Comparison of ENCODE assay signal across 15 cellular contexts in the genomic region with DNA sequence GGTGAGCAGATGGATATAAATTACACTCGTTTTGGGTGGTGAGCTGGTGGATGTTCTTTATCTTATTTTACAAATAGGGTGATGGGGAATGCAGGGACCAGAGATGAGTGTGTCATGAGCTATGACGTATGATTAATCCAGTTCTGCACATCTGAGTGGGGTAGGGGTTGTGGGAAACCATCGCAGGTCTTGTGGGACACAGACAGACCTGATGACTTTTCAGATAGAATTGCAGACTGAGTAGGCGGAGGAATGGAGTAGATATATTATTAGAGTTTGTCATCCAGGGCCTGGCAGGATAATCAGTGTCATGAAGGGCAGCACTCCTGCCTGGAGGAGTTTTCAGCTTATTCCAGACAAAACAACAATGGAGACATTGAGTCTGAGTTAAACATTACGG. TPM values are rescaled to one million over a fixed set of nuclear protein-coding genes. Genes with fewer than 3 reads are reported as not detected.
DNase-seq lines count a peak whose midpoint lies in the region; TF ChIP-seq lines count a peak whose summit lies in the region.
"Had no signal": no experiment of that assay in that cellular context is flagged by ENCODE, and none has a peak within 500 bp of the region (broad histone marks: within the 10 kb centered on the region; RNA-seq: fewer than 3 reads in every experiment).

No MANE protein-coding gene starts in this region.

- peak overlapping the region; percentile 77 for H3K27ac Mint-ChIP-seq in HFFc6
- H3K27ac Mint-ChIP-seq: B cell had no signal

- peak overlapping the region; percentile 92 for H3K27ac ChIP-seq in brain microvascular endothelial cell
- H3K27ac ChIP-seq in suprapubic skin, result no peak overlapping the region
- H3K27ac ChIP-seq: parathyroid adenoma, SJSA1, thoracic aorta had no signal

- TF ChIP-seq POLR2A in suprapubic skin (IDR thresholded peaks at IDR 0.05), result no peak

- peaks cover 15% of the 10 kb centered on the region for H3K4me1 ChIP-seq in suprapubic skin
- H3K4me1 ChIP-seq: parathyroid adenoma, SJSA1 had no signal

- peaks cover 67% of the 10 kb centered on the region for H3K4me1 Mint-ChIP-seq in HFFc6 (ENCODE audit: low read depth)
- H3K4me1 Mint-ChIP-seq: B cell had no signal

- WGBS in suprapubic skin, result 54% methylated on average over 5 of the region's 5 CpGs

- H3K4me3 ChIP-seq in brain microvascular endothelial cell (ENCODE audit: low read depth, low read length) (no peak overlapping the region), kidney epithelial cell (ENCODE audit: low read depth, low read length) (no peak overlapping the region), suprapubic skin (no peak overlapping the region)
- H3K4me3 ChIP-seq: SJSA1, thoracic aorta had no signal

- TF ChIP-seq EP300 in suprapubic skin (IDR thresholded peaks at IDR 0.05), result no peak

- peaks cover 2% of the 10 kb centered on the region for H3K27me3 Mint-ChIP-seq in HFFc6 (ENCODE audit: insufficient read depth)

- in situ Hi-C loops in brain microvascular endothelial cell (cut with HindIII; ENCODE audit: low pct_ligation_motif_present, low sequenced_read_pairs), result no loop called here

- no peak for TF ChIP-seq CTCF in HFFc6 (IDR thresholded peaks at IDR 0.05)
- no peak for TF ChIP-seq CTCF in brain microvascular endothelial cell (IDR thresholded peaks at IDR 0.05; ENCODE audit: low read depth, low read length, missing control alignments)
- no peak for TF ChIP-seq CTCF in kidney epithelial cell (IDR thresholded peaks at IDR 0.05; ENCODE audit: insufficient read depth, low read length, poor library complexity, severe bottlenecking)
- no peak for TF ChIP-seq CTCF in suprapubic skin (IDR thresholded peaks at IDR 0.05)

- H3K9me3 ChIP-seq in suprapubic skin, result no peaks in the 10 kb centered on the region
- H3K9me3 ChIP-seq: SJSA1, thoracic aorta had no signal

- no peaks in the 10 kb centered on the region for H3K36me3 ChIP-seq in brain microvascular endothelial cell (replicated peaks)
- H3K36me3 ChIP-seq in kidney epithelial cell (ENCODE audit: control insufficient read depth, insufficient read depth, low read length), result no peaks in the 10 kb centered on the region
- H3K36me3 ChIP-seq in suprapubic skin, result no peaks in the 10 kb centered on the region
- H3K36me3 ChIP-seq: SJSA1, thoracic aorta had no signal

- H3K36me3 Mint-ChIP-seq in HFFc6 (ENCODE audit: low read depth), result no peaks in the 10 kb centered on the region

- DNase-seq in AG08395 (ENCODE audit: low spot score), result peak; percentile 70
- peak; percentile 84 for DNase-seq in HFFc6
- DNase-seq in brain microvascular endothelial cell, result peak; percentile 99
- DNase-seq in kidney epithelial cell (ENCODE audit: low read depth), result peak; percentile 43
- DNase-seq in activated CD4-positive, CD25-positive, alpha-beta regulatory T cell (lab: John Stamatoyannopoulos, UW), result no peak
- DNase-seq in ecto neural progenitor cell (ENCODE audit: low spot score), result no peak
- no peak for DNase-seq in suprapubic skin (ENCODE audit: low spot score in 2 of 2)
- DNase-seq in SIG-M5 (lab: John Stamatoyannopoulos, UW), result no peak
- DNase-seq: activated naive CD4-positive, alpha-beta T cell treated with Interleukin-2 at 50 U/mL for 16 hours; NCI-H2081 treated with DMSO at 0.1 percent for 48 hours; NCI-H774 had no signal

- H3K27me3 ChIP-seq in brain microvascular endothelial cell (replicated peaks) (no peaks in the 10 kb centered on the region), kidney epithelial cell (ENCODE audit: control insufficient read depth, insufficient read depth, low read length) (no peaks in the 10 kb centered on the region), suprapubic skin (peaks cover 10% of the 10 kb centered on the region)

- H3K9me3 Mint-ChIP-seq in HFFc6, result no peaks in the 10 kb centered on the region

- H3K4me3 Mint-ChIP-seq in HFFc6, result peak overlapping the region; percentile 33
- H3K4me3 Mint-ChIP-seq: B cell had no signal

RNA-seq across cellular contexts. Expression of gene DSP, which starts 12.9 kb away (rescaled TPM):
- total RNA-seq in HFFc6 (2021; fragmentation: NEBNext Ultra II Directional; extraction: Animal tissue kit (Norgen Biotek cat#: 25700)), result 10 to 100 TPM; 33.8 to 65.4 (median 37.0) TPM
- 216 and 220 TPM in 2 replicates for total RNA-seq in kidney epithelial cell
- total RNA-seq in suprapubic skin, result 1,000 to 10,000 TPM; 1,704 to 2,508 (median 2,195) TPM
- total RNA-seq: B cell had no signal

Comparison
In these comparisons a context has a peak if more than half of its experiments do, and no peak if none do; other contexts are left out.
1. DNase-seq: peak in AG08395 (single experiment), HFFc6 (single experiment), brain microvascular endothelial cell (single experiment) and kidney epithelial cell (single experiment); none in activated CD4-positive, CD25-positive, alpha-beta regulatory T cell (0 of 4), ecto neural progenitor cell (single experiment), suprapubic skin (0 of 2) and SIG-M5 (single experiment).